1 cellular context compared by ENCODE assay signal in genomic region chr19:3536429-3537100, GRCh38.
TF ChIP-seq lines count a peak whose summit lies in the region.

No MANE protein-coding gene starts in this region.

TF ChIP-seq in HCT116, 20 proteins besides CTCF, POLR2A, EP300 and RAD21:
- TF ChIP-seq SRF (IDR thresholded peaks at IDR 0.05; ENCODE audit: low read depth) (no peak), ZBTB33 (IDR thresholded peaks at IDR 0.05; ENCODE audit: extremely low read depth, insufficient replicate concordance, low read length) (no peak), JUND (IDR thresholded peaks at IDR 0.05) (no peak), SIN3A (IDR thresholded peaks at IDR 0.05; ENCODE audit: low read depth) (no peak), REST (IDR thresholded peaks at IDR 0.05; ENCODE audit: low read depth) (no peak), POLR2AphosphoS5 (IDR thresholded peaks at IDR 0.05; ENCODE audit: low read depth, low read length) (no peak), ZNF274 (IDR thresholded peaks at IDR 0.05; ENCODE audit: low read depth, low read length) (no peak), CBX3 (IDR thresholded peaks at IDR 0.05; ENCODE audit: low read depth) (no peak)
